12 cellular contexts compared by ENCODE assay signal in the genomic region with DNA sequence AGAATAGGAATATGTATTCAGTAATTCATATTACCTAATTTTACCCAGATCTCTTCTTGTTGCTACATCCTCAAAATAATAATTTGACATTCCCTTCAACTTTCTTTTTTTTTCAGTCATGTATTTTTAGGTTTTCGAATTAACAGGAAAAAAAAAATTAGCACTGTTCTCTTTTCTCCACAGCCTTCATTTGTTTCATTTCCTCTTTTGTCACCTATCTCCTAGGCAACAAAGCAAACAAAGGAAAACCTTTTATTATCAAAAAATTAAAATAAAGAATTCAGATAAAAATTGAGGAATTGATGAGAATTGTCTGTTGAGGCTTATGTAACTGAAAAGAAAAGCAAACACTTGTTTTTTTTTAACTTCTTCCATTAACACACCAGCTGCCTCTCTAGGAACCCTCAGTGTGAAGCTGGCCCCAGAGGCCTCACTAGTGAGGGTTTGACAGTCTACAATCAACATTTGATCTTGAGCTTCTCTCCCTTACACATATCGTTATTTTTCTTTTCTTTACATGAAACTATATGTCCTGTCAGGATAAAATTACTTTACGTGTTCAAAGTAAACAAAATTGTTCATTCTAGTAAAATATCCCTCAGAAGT.
DNase-seq lines count a peak whose midpoint lies in the region; ATAC-seq, FAIRE-seq and TF ChIP-seq lines count a peak whose summit lies in the region.
"Had no signal": no experiment of that assay in that cellular context is flagged by ENCODE, and none has a peak within 500 bp of the region (broad histone marks: within the 10 kb centered on the region; RNA-seq: fewer than 3 reads in every experiment).

No MANE protein-coding gene starts in this region.

- ATAC-seq in right lobe of liver (peak in 3 of 4 donors; percentile 14 to 47 (median 39)), HepG2 (no peak), HG03045 (IDR thresholded peaks at IDR 0.05; ENCODE audit: unreplicated experiment) (peak; percentile 60), upper lobe of right lung (peak; percentile 20), GM23338 (no peak)
- no peak for ATAC-seq in activated CD4-positive, alpha-beta T cell treated with anti-CD3 and anti-CD28 coated beads for 36 hours
- ATAC-seq: gastrocnemius medialis had no signal

- H3K27ac Mint-ChIP-seq in activated CD4-positive, alpha-beta T cell treated with anti-CD3 and anti-CD28 coated beads for 36 hours, result no peak overlapping the region
- no peak overlapping the region; the same call in 1 of the 2 replicates for H3K27ac Mint-ChIP-seq in GM23338
- H3K27ac Mint-ChIP-seq: stimulated activated naive CD8-positive, alpha-beta T cell treated with anti-CD3 and anti-CD28 coated beads, Interleukin-15, Interleukin-2, amounts not matched to agents 100 ng/mL and 50 ng/mL, for 24 hours had no signal

- no peaks in the 10 kb centered on the region for H3K27me3 Mint-ChIP-seq in activated CD4-positive, alpha-beta T cell treated with anti-CD3 and anti-CD28 coated beads for 36 hours
- peaks cover 2% of the 10 kb centered on the region for H3K27me3 Mint-ChIP-seq in GM23338 (ENCODE audit: insufficient read depth, low read depth, poor library complexity)
- H3K27me3 Mint-ChIP-seq: stimulated activated naive CD8-positive, alpha-beta T cell treated with anti-CD3 and anti-CD28 coated beads, Interleukin-15, Interleukin-2, amounts not matched to agents 100 ng/mL and 50 ng/mL, for 24 hours had no signal

- no peaks in the 10 kb centered on the region for H3K27me3 ChIP-seq in right lobe of liver
- H3K27me3 ChIP-seq in HepG2 (ENCODE audit: control insufficient read depth in 1 of 2, insufficient read depth in 2 of 2, low read length in 2 of 2), result no peaks in the 10 kb centered on the region
- H3K27me3 ChIP-seq in upper lobe of right lung, result no peaks in the 10 kb centered on the region
- H3K27me3 ChIP-seq in GM23338 (ENCODE audit: insufficient read depth), result no peaks in the 10 kb centered on the region
- H3K27me3 ChIP-seq: gastrocnemius medialis, SJSA1 had no signal

- H3K4me1 ChIP-seq in right lobe of liver (no peaks in the 10 kb centered on the region), HepG2 (ENCODE audit: insufficient read depth, low read length) (no peaks in the 10 kb centered on the region), upper lobe of right lung (no peaks in the 10 kb centered on the region), GM23338 (ENCODE audit: insufficient read depth) (no peaks in the 10 kb centered on the region)
- H3K4me1 ChIP-seq: gastrocnemius medialis, SJSA1 had no signal

- H3K4me3 ChIP-seq in right lobe of liver (no peak overlapping the region), HepG2 (replicated peaks in 1 of 3; ENCODE audit: insufficient read depth in 1 of 3, low read depth in 2 of 3, low read length in 3 of 3) (no peak overlapping the region), upper lobe of right lung (no peak overlapping the region), GM23338 (no peak overlapping the region)
- H3K4me3 ChIP-seq: gastrocnemius medialis, SJSA1 had no signal

- H3K9me2 ChIP-seq in GM23338 (ENCODE audit: insufficient read depth), result peaks cover 12% of the 10 kb centered on the region; the same call in 1 of the 2 replicates

- no peak overlapping the region for H3K4me3 Mint-ChIP-seq in activated CD4-positive, alpha-beta T cell treated with anti-CD3 and anti-CD28 coated beads for 36 hours
- H3K4me3 Mint-ChIP-seq in GM23338, result no peak overlapping the region
- H3K4me3 Mint-ChIP-seq: stimulated activated naive CD8-positive, alpha-beta T cell treated with anti-CD3 and anti-CD28 coated beads, Interleukin-15, Interleukin-2, amounts not matched to agents 100 ng/mL and 50 ng/mL, for 24 hours had no signal

- no TSS peak for BruUV-seq in HepG2 (replicated peaks; lab: Mats Ljungman, UMichigan)

- H3K9me3 Mint-ChIP-seq in activated CD4-positive, alpha-beta T cell treated with anti-CD3 and anti-CD28 coated beads for 36 hours (ENCODE audit: low read depth), result no peaks in the 10 kb centered on the region
- 0 out of 3 replicates have a peak, but pooled peaks cover 2% of the 10 kb centered on the region for H3K9me3 Mint-ChIP-seq in GM23338
- H3K9me3 Mint-ChIP-seq: stimulated activated naive CD8-positive, alpha-beta T cell treated with anti-CD3 and anti-CD28 coated beads, Interleukin-15, Interleukin-2, amounts not matched to agents 100 ng/mL and 50 ng/mL, for 24 hours had no signal

- WGBS in right lobe of liver (ENCODE audit: insufficient coverage, low coverage, low lambda C conversion rate, missing lambda C conversion rate), result 22% methylated on average over 3 of the region's 3 CpGs
- 0% methylated on average over 3 of the region's 3 CpGs for WGBS in HepG2 (ENCODE audit: low lambda C conversion rate)

- CTCF ChIA-PET in HepG2 (lab: Yijun Ruan, JAX; ENCODE audit: low intra/inter-chr PET ratio, low total read pairs), result no interaction called here
- CTCF ChIA-PET in activated CD4-positive, alpha-beta T cell treated with anti-CD3 and anti-CD28 coated beads for 36 hours (lab: Charles Lee), result no interaction called here

- no peak overlapping the region for H3K4me2 ChIP-seq in HepG2 (ENCODE audit: low read depth, low read length)
- no peak overlapping the region for H3K4me2 ChIP-seq in GM23338

- no peaks in the 10 kb centered on the region for H3K36me3 Mint-ChIP-seq in activated CD4-positive, alpha-beta T cell treated with anti-CD3 and anti-CD28 coated beads for 36 hours (ENCODE audit: low read depth)
- H3K36me3 Mint-ChIP-seq in GM23338 (ENCODE audit: low read depth), result 0 out of 3 replicates have a peak, but pooled peaks cover 2% of the 10 kb centered on the region

- no peaks in the 10 kb centered on the region for H3K4me1 Mint-ChIP-seq in activated CD4-positive, alpha-beta T cell treated with anti-CD3 and anti-CD28 coated beads for 36 hours
- H3K4me1 Mint-ChIP-seq in GM23338, result no peaks in the 10 kb centered on the region; the same call in 2 of the 3 replicates

- H2AFZ ChIP-seq in HepG2 (ENCODE audit: low read length), result no peak overlapping the region
- H2AFZ ChIP-seq in GM23338, result no peak overlapping the region

- no peaks in the 10 kb centered on the region for H3K79me2 ChIP-seq in HepG2 (ENCODE audit: insufficient read depth, low read length)
- H3K79me2 ChIP-seq in GM23338 (replicated peaks; ENCODE audit: insufficient read depth), result no peaks in the 10 kb centered on the region

- no peak overlapping the region for H3K9ac ChIP-seq in HepG2 (ENCODE audit: insufficient read depth, low read depth, low read length)

- in situ Hi-C loops in HepG2 (cut with HindIII; ENCODE audit: extremely low pct_ligation_motif_present, low pct_unique_long_range_greater_than_20kb), result no loop called here

- POLR2A ChIA-PET in HepG2 (lab: Yijun Ruan, JAX), result no interaction called here
- POLR2A ChIA-PET in activated CD4-positive, alpha-beta T cell treated with anti-CD3 and anti-CD28 coated beads for 36 hours (lab: Charles Lee), result no interaction called here

- H3K9me3 ChIP-seq in right lobe of liver (no peaks in the 10 kb centered on the region), HepG2 (ENCODE audit: low read length) (no peaks in the 10 kb centered on the region), upper lobe of right lung (no peaks in the 10 kb centered on the region)
- H3K9me3 ChIP-seq: gastrocnemius medialis, SJSA1 had no signal

- intact Hi-C loops in right lobe of liver (cut with DNase I) (no loop called here), HepG2 (cut with micrococcal nuclease; ENCODE audit: unreplicated experiment) (no loop called here), upper lobe of right lung (cut with DNase I) (no loop called here)
- intact Hi-C loops in activated CD4-positive, alpha-beta T cell treated with anti-CD3 and anti-CD28 coated beads for 36 hours (cut with DNase I, micrococcal nuclease), result no loop called here

- FAIRE-seq in HepG2 (lab: Jason Lieb, UNC), result no peak

- TF ChIP-seq POLR2A in right lobe of liver (IDR thresholded peaks at IDR 0.05), result no peak
- TF ChIP-seq POLR2A in HepG2 (IDR thresholded peaks at IDR 0.05; ENCODE audit: insufficient read depth in 1 of 2, low read depth in 2 of 2, low read length in 2 of 2), result no peak

- no peak for TF ChIP-seq RAD21 in HepG2 (CRISPR knock-in tag; IDR thresholded peaks at IDR 0.05)

- H4K20me1 ChIP-seq in HepG2 (ENCODE audit: insufficient read depth, low read length), result no peaks in the 10 kb centered on the region
- no peaks in the 10 kb centered on the region for H4K20me1 ChIP-seq in GM23338 (replicated peaks; ENCODE audit: insufficient read depth)

- H3F3A ChIP-seq in GM23338 (replicated peaks; ENCODE audit: low read depth), result no peaks in the 10 kb centered on the region

- TF ChIP-seq CTCF in right lobe of liver (IDR thresholded peaks at IDR 0.05), result no peak
- TF ChIP-seq CTCF in HepG2 (CRISPR knock-in tag; IDR thresholded peaks at IDR 0.05), result no peak
- no peak for TF ChIP-seq CTCF in upper lobe of right lung (IDR thresholded peaks at IDR 0.05)
- no peak for TF ChIP-seq CTCF in GM23338 (conservative IDR thresholded peaks at IDR 0.05; ENCODE audit: low read depth in 2 of 2)

- no peak for DNase-seq in right lobe of liver
- DNase-seq in HepG2 (ENCODE audit: low spot score), result no peak
- DNase-seq in NOMO-1 treated with dmso at 0.1 percent for 144 hours (lab: John Stamatoyannopoulos, UW; ENCODE audit: unreplicated experiment), result peak; percentile 32
- no peak for DNase-seq in upper lobe of right lung
- no peak for DNase-seq in activated CD4-positive, alpha-beta T cell treated with anti-CD3 and anti-CD28 coated beads for 36 hours
- DNase-seq in GM23338 (ENCODE audit: low spot score), result no peak
- DNase-seq in activated gamma-delta T cell treated with Interleukin-2 at 50 U/mL for 16 hours, result no peak
- DNase-seq: activated naive CD4-positive, alpha-beta T cell treated with Interleukin-2 at 50 U/mL for 16 hours; gastrocnemius medialis had no signal

- no peak for TF ChIP-seq EP300 in HepG2 (IDR thresholded peaks at IDR 0.05; ENCODE audit: low read depth in 2 of 2, low read length in 2 of 2)
- TF ChIP-seq EP300 in HepG2 (CRISPR knock-in tag; IDR thresholded peaks at IDR 0.05; ENCODE audit: borderline replicate concordance), result no peak

- no peaks in the 10 kb centered on the region for H3K36me3 ChIP-seq in right lobe of liver
- H3K36me3 ChIP-seq in HepG2 (replicated peaks in 1 of 2; ENCODE audit: control insufficient read depth in 1 of 2, insufficient read depth in 2 of 2, low read length in 2 of 2), result no peaks in the 10 kb centered on the region
- H3K36me3 ChIP-seq in upper lobe of right lung, result no peaks in the 10 kb centered on the region
- H3K36me3 ChIP-seq in GM23338 (ENCODE audit: insufficient read depth), result no peaks in the 10 kb centered on the region
- H3K36me3 ChIP-seq: gastrocnemius medialis, SJSA1 had no signal

- H3K27ac ChIP-seq in right lobe of liver (no peak overlapping the region), HepG2 (ENCODE audit: extremely low read length, insufficient read depth, low read length) (no peak overlapping the region), upper lobe of right lung (no peak overlapping the region), GM23338 (ENCODE audit: low read depth) (no peak overlapping the region)
- H3K27ac ChIP-seq: gastrocnemius medialis, SJSA1 had no signal

TF ChIP-seq in HepG2, 621 proteins besides CTCF, POLR2A, EP300 and RAD21 (continues in another document):
- TF ChIP-seq ZNF572 (CRISPR knock-in tag; IDR thresholded peaks at IDR 0.05), result no peak

TF ChIP-seq in GM23338, 12 proteins besides CTCF, POLR2A, EP300 and RAD21 (continues in another document):
- TF ChIP-seq JUNB (IDR thresholded peaks at IDR 0.05; ENCODE audit: unreplicated experiment), result no peak

Comparison
In these comparisons a context has a peak if more than half of its experiments do, and no peak if none do; other contexts are left out.
1. ATAC-seq: peak in right lobe of liver (3 of 4), HG03045 (single experiment) and upper lobe of right lung (single experiment); none in HepG2 (single experiment), activated CD4-positive, alpha-beta T cell treated with anti-CD3 and anti-CD28 coated beads for 36 hours (single experiment) and GM23338 (single experiment).